9 cellular contexts compared by ENCODE assay signal in the genomic region with DNA sequence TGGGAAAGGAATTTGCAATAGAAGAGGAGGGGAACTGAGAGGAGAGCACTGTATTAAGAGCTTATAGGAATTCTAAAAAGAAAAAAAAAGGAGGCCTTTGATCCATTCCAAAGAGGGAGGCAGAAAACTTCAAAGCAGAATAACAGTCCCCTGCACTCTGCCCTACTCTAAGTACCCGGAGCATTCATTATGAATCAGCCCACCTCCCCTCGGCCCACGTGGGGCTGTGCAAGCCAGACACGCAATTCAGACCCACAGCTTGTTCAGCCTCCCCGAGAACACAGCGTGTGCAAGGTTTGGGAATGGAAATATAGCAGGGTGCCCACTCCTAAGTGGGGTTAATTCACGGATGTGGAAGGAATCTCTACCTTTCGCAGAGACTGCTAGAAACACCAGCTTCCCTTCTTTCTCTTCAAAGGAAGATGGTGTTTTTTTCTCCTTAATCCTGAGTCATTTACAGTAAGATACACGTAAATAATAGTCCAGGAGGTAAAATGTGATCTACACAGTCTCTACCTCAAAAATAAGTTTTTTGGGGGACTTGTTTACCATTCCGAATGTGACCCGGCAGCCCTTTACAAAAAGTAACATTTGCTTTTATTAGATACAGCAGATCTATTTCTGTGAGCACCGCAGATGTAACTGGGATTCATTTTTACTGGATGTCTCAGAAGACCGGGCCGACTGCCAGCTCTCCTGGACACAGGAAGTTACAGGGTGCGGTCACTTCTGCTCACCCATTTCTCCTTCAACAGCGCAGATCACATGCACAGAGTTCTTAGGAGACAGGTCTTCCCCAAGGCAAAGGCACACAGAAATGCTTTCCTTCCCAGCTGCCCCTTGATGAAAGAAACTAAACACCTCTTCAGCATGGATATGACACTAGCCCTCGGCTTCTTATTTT.
A peak's percentile ranks its signal among the peaks of the same experiment; 100 is the strongest.
DNase-seq lines count a peak whose midpoint lies in the region; ATAC-seq lines count a peak whose summit lies in the region.
"Had no signal": no experiment of that assay in that cellular context is flagged by ENCODE, and none has a peak within 500 bp of the region (broad histone marks: within the 10 kb centered on the region; RNA-seq: fewer than 3 reads in every experiment).

No MANE protein-coding gene starts in this region.

- peaks cover 27% of the 10 kb centered on the region for H3K36me3 Mint-ChIP-seq in activated naive CD4-positive, alpha-beta T cell treated with anti-CD3 and anti-CD28 coated beads for 36 hours (ENCODE audit: low read depth)

- no peak overlapping the region for H3K4me3 Mint-ChIP-seq in activated naive CD4-positive, alpha-beta T cell treated with anti-CD3 and anti-CD28 coated beads for 36 hours

- intact Hi-C loops in head of caudate nucleus (cut with DNase I) = no loop called here
- intact Hi-C loops in activated naive CD4-positive, alpha-beta T cell treated with anti-CD3 and anti-CD28 coated beads for 36 hours (cut with micrococcal nuclease) = no loop called here

- H3K27me3 Mint-ChIP-seq in activated naive CD4-positive, alpha-beta T cell treated with anti-CD3 and anti-CD28 coated beads for 36 hours (ENCODE audit: low read depth) = no peaks in the 10 kb centered on the region

- no peak for ATAC-seq in activated CD4-positive, CD25-positive, alpha-beta regulatory T cell treated with anti-CD3 and anti-CD28 coated beads, Interleukin-2, amount 50 U/mL, for 24 hours

- H3K9me3 Mint-ChIP-seq in activated naive CD4-positive, alpha-beta T cell treated with anti-CD3 and anti-CD28 coated beads for 36 hours = peaks cover 4% of the 10 kb centered on the region

- DNase-seq in GM03348 (ENCODE audit: low spot score) = peak; percentile 87
- peak; percentile 84 for DNase-seq in T1000 (lab: John Stamatoyannopoulos, UW)
- peak in 27 of 42 donors; percentile 8 to 66 (median 28) for DNase-seq in head of caudate nucleus
- DNase-seq in renal cortical epithelial cell (ENCODE audit: low read depth) = peak; percentile 94
- DNase-seq in activated naive CD4-positive, alpha-beta T cell treated with anti-CD3 and anti-CD28 coated beads for 36 hours = no peak
- no peak for DNase-seq in cortex of kidney (lab: John Stamatoyannopoulos, UW)
- no peak for DNase-seq in SKM-1 treated with dmso at 0.1 percent for 144 hours (lab: John Stamatoyannopoulos, UW; ENCODE audit: unreplicated experiment)
- DNase-seq: activated CD4-positive, alpha-beta T cell treated with anti-CD3 and anti-CD28 coated beads, Interleukin-2, amount 50 U/mL, for 4 hours had no signal

- CTCF ChIA-PET in activated naive CD4-positive, alpha-beta T cell treated with anti-CD3 and anti-CD28 coated beads for 36 hours (lab: Charles Lee) = interaction anchor here (0.7 to 0.8 kb wide), 2 partner anchors 40 to 256 kb away, joined by 3 to 5 read pairs; no protein-coding TSS in a partner anchor

- H3K27ac Mint-ChIP-seq in activated naive CD4-positive, alpha-beta T cell treated with anti-CD3 and anti-CD28 coated beads for 36 hours = no peak overlapping the region

- peaks cover 32% of the 10 kb centered on the region for H3K4me1 Mint-ChIP-seq in activated naive CD4-positive, alpha-beta T cell treated with anti-CD3 and anti-CD28 coated beads for 36 hours (ENCODE audit: low read depth)

Comparison
In these comparisons a context has a peak if more than half of its experiments do, and no peak if none do; other contexts are left out.
1. DNase-seq: peak in GM03348 (single experiment), T1000 (single experiment), head of caudate nucleus (27 of 42) and renal cortical epithelial cell (single experiment); none in activated naive CD4-positive, alpha-beta T cell treated with anti-CD3 and anti-CD28 coated beads for 36 hours (single experiment), cortex of kidney (single experiment) and SKM-1 treated with dmso at 0.1 percent for 144 hours (single experiment).